ENCODE assay signal across 17 cellular contexts in genomic region chr20:7926323-7926722, GRCh38. TPM values are rescaled to one million over a fixed set of nuclear protein-coding genes. Genes with fewer than 3 reads are reported as not detected.
DNase-seq lines count a peak whose midpoint lies in the region; ATAC-seq, FAIRE-seq and TF ChIP-seq lines count a peak whose summit lies in the region.
"Had no signal": no experiment of that assay in that cellular context is flagged by ENCODE, and none has a peak within 500 bp of the region (broad histone marks: within the 10 kb centered on the region; RNA-seq: fewer than 3 reads in every experiment).

No MANE protein-coding gene starts in this region.

- H3K27me3 ChIP-seq in PC-3 (ENCODE audit: low read length), result no peaks in the 10 kb centered on the region
- no peaks in the 10 kb centered on the region for H3K27me3 ChIP-seq in endothelial cell of umbilical vein (ENCODE audit: control insufficient read depth in 2 of 2, insufficient read depth in 2 of 2, low read length in 2 of 2)

- DNase-seq in PC-3, result no peak
- peak; percentile 77 for DNase-seq in endothelial cell of umbilical vein (ENCODE audit: low read depth, low spot score)
- peak; percentile 32 for DNase-seq in pulmonary artery endothelial cell (ENCODE audit: low read depth, low spot score)
- DNase-seq in activated CD4-positive, CD25-positive, alpha-beta regulatory T cell (lab: John Stamatoyannopoulos, UW), result no peak
- DNase-seq in NCI-H1105 (lab: John Stamatoyannopoulos, UW), result no peak
- DNase-seq: CD4-positive, alpha-beta memory T cell; COR-L47; DND-41; GOT3 had no signal

- H3K79me2 ChIP-seq in PC-3 (ENCODE audit: low read length), result no peaks in the 10 kb centered on the region
- no peaks in the 10 kb centered on the region for H3K79me2 ChIP-seq in endothelial cell of umbilical vein (ENCODE audit: control insufficient read depth, insufficient read depth, low read length)

- H3K36me3 ChIP-seq in PC-3 (ENCODE audit: low read depth, low read length), result no peaks in the 10 kb centered on the region
- H3K36me3 ChIP-seq in endothelial cell of umbilical vein (ENCODE audit: control insufficient read depth in 2 of 2, extremely low read depth in 1 of 2, insufficient read depth in 2 of 2, low read length in 2 of 2), result no peaks in the 10 kb centered on the region

- ATAC-seq in PC-3 (no peak), HG03378 (IDR thresholded peaks at IDR 0.05; ENCODE audit: unreplicated experiment) (no peak)

- no peak overlapping the region for H3K4me2 ChIP-seq in PC-3 (ENCODE audit: low read length)
- peak overlapping the region; percentile 77 for H3K4me2 ChIP-seq in endothelial cell of umbilical vein (ENCODE audit: insufficient read depth, low read length)

- CTCF ChIA-PET in PC-3 (lab: Charles Lee), result interaction anchor here (0.5 to 1.0 kb wide), 4 partner anchors 61 to 409 kb away, joined by 3 to 4 read pairs (median 4); no protein-coding TSS in a partner anchor
- CTCF ChIA-PET in endothelial cell of umbilical vein (lab: Charles Lee), result interaction anchor here (0.7 to 3.8 kb wide), 18 partner anchors 10 to 1661 kb away, joined by 3 to 34 read pairs (median 5); no protein-coding TSS in a partner anchor

- intact Hi-C loops in PC-3 (cut with micrococcal nuclease), result loop anchor here (2.0 to 5.0 kb wide), 4 partner anchors 68 to 1784 kb away; no protein-coding TSS in a partner anchor
- intact Hi-C loops in endothelial cell of umbilical vein (cut with micrococcal nuclease), result loop anchor here (1.0 to 5.0 kb wide), 13 partner anchors 67 to 1784 kb away; no protein-coding TSS in a partner anchor

- BruUV-seq in PC-3 (replicated peaks; lab: Mats Ljungman, UMichigan) (no TSS peak), endothelial cell of umbilical vein (replicated peaks; lab: Mats Ljungman, UMichigan) (no TSS peak)

- no peaks in the 10 kb centered on the region for H4K20me1 ChIP-seq in PC-3 (ENCODE audit: low read length)
- H4K20me1 ChIP-seq in endothelial cell of umbilical vein (replicated peaks; ENCODE audit: control insufficient read depth, extremely low read depth, insufficient read depth, low read length), result no peaks in the 10 kb centered on the region

- FAIRE-seq in endothelial cell of umbilical vein (lab: Jason Lieb, UNC), result peak; percentile 69
- FAIRE-seq: G401.6, GM12892, H54 had no signal

- no peak for TF ChIP-seq POLR2A in endothelial cell of umbilical vein (IDR thresholded peaks at IDR 0.05; ENCODE audit: low read depth, low read length)

- no peak for TF ChIP-seq CTCF in PC-3 (conservative IDR thresholded peaks at IDR 0.05; ENCODE audit: low read depth, low read length)
- no peak for TF ChIP-seq CTCF in endothelial cell of umbilical vein (IDR thresholded peaks at IDR 0.05; ENCODE audit: extremely low read depth in 1 of 2, insufficient read depth in 1 of 2, low read depth in 1 of 2, low read length in 2 of 2)

- no peaks in the 10 kb centered on the region for H3K9me2 ChIP-seq in PC-3 (replicated peaks; ENCODE audit: low read length)

- no peaks in the 10 kb centered on the region for H3K9me3 ChIP-seq in PC-3 (ENCODE audit: low read length)
- no peaks in the 10 kb centered on the region for H3K9me3 ChIP-seq in endothelial cell of umbilical vein (replicated peaks; ENCODE audit: control insufficient read depth, insufficient read depth, low read length)

- H3F3A ChIP-seq in PC-3 (ENCODE audit: low read length, unreplicated experiment), result no peaks in the 10 kb centered on the region

- H2AFZ ChIP-seq in PC-3 (ENCODE audit: low read length) (peak overlapping the region; percentile 2; the same call in 1 of the 2 replicates), endothelial cell of umbilical vein (ENCODE audit: low read depth, low read length) (no peak overlapping the region)

- H3K4me3 ChIP-seq in PC-3 (ENCODE audit: low read length) (no peak overlapping the region), endothelial cell of umbilical vein (replicated peaks in 1 of 3; ENCODE audit: insufficient read depth in 1 of 3, low read depth in 1 of 3, low read length in 3 of 3) (no peak overlapping the region)

- H3K9ac ChIP-seq in PC-3 (ENCODE audit: low read length) (peak overlapping the region; percentile 40), endothelial cell of umbilical vein (replicated peaks; ENCODE audit: extremely low read depth, insufficient read depth, low read length) (peak overlapping the region; percentile 77)

- dilution Hi-C loops in endothelial cell of umbilical vein (cut with MboI; ENCODE audit: extremely low pct_ligation_motif_present, low sequenced_read_pairs), result no loop called here

- H3K9me1 ChIP-seq in endothelial cell of umbilical vein (replicated peaks; ENCODE audit: control insufficient read depth, extremely low read depth, insufficient read depth, low read length), result no peaks in the 10 kb centered on the region

- H3K27ac ChIP-seq in PC-3 (ENCODE audit: low read length) (peak overlapping the region; percentile 50), endothelial cell of umbilical vein (ENCODE audit: insufficient read depth, low read depth, low read length) (peak overlapping the region; percentile 92)

- H3K4me1 ChIP-seq in PC-3 (ENCODE audit: insufficient read depth, low read length), result peaks cover 27% of the 10 kb centered on the region
- H3K4me1 ChIP-seq in endothelial cell of umbilical vein (ENCODE audit: control insufficient read depth, extremely low read depth, insufficient read depth, low read length), result peaks cover 26% of the 10 kb centered on the region

- POLR2A ChIA-PET in PC-3 (lab: Charles Lee; ENCODE audit: unreplicated experiment) (no interaction called here), endothelial cell of umbilical vein (lab: Charles Lee) (no interaction called here)

TF ChIP-seq in endothelial cell of umbilical vein, 7 proteins besides CTCF, POLR2A, EP300 and RAD21:
- TF ChIP-seq JUN (IDR thresholded peaks at IDR 0.05; ENCODE audit: borderline replicate concordance, insufficient read depth, insufficient read length, low read depth) (peak; percentile 63), GATA2 (IDR thresholded peaks at IDR 0.05; ENCODE audit: insufficient read depth, insufficient read length, low read depth, low read length) (no peak)
TF ChIP-seq in endothelial cell of umbilical vein: peak in this region for 1.

RNA-seq across cellular contexts. Expression of gene HAO1, which starts 13.9 kb away (rescaled TPM):
- total RNA-seq in PC-3 (2014; rRNA removed) (0.33 TPM in 1 of 2 replicates, not detected in the other), endothelial cell of umbilical vein (not detected in 2 replicates), pulmonary artery endothelial cell (0.07 TPM in 1 of 2 replicates, not detected in the other)
- not detected in 2 replicates for polyA plus RNA-seq in endothelial cell of umbilical vein
- not detected in 2 replicates for polyA plus RNA-seq in endothelial cell of umbilical vein (2011; cell fraction: cytosol; rRNA removed)
- polyA plus RNA-seq in endothelial cell of umbilical vein (2011; cell fraction: nucleus; rRNA removed), result not detected in 2 replicates
- not detected in 2 replicates for polyA plus RNA-seq in endothelial cell of umbilical vein (2012)
- polyA minus RNA-seq in endothelial cell of umbilical vein, result not detected in 2 replicates
- not detected for polyA minus RNA-seq in endothelial cell of umbilical vein (2011; cell fraction: cytosol; rRNA and poly(A)+ RNA removed)
- not detected in 2 replicates for polyA minus RNA-seq in endothelial cell of umbilical vein (2011; cell fraction: nucleus; rRNA and poly(A)+ RNA removed)
- total RNA-seq: A172; A673; Calu3; CD4-positive, alpha-beta memory T cell had no signal
- polyA plus RNA-seq: BJ; CD4-positive, alpha-beta memory T cell had no signal

Comparison
In these comparisons a context has a peak if more than half of its experiments do, and no peak if none do; other contexts are left out.
1. DNase-seq: peak in endothelial cell of umbilical vein (single experiment) and pulmonary artery endothelial cell (single experiment); none in PC-3 (single experiment), activated CD4-positive, CD25-positive, alpha-beta regulatory T cell (0 of 4) and NCI-H1105 (single experiment).